In the genomic region with DNA sequence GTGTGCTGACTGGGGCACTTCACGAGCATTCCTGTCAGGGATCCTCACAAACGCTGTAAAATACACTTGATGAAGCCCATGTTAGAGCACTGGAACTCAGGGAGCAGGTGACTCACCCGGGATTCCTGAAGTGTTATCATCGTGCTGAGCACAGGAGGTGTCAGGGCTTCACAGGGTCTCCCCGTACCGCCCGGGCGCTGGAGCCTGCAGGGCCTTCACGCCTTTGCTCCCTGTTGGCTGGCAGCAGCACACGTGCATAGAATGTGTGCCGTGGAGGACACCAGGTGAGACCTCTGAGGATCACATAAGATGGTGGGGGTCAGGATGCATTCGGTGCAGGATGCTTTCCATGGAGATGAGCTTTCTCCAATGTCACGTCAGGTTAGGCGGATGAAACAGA, we compare ENCODE assay signal across 18 cellular contexts.
A peak's percentile ranks its signal among the peaks of the same experiment; 100 is the strongest.
DNase-seq lines count a peak whose midpoint lies in the region; ATAC-seq and TF ChIP-seq lines count a peak whose summit lies in the region.
"Had no signal": no experiment of that assay in that cellular context is flagged by ENCODE, and none has a peak within 500 bp of the region (broad histone marks: within the 10 kb centered on the region; RNA-seq: fewer than 3 reads in every experiment).

No MANE protein-coding gene starts in this region.

- no peak overlapping the region for H3K4me3 Mint-ChIP-seq in nephron progenitor cell
- no peak overlapping the region for H3K4me3 Mint-ChIP-seq in activated T-cell treated with anti-CD3 and anti-CD28 coated beads, Interleukin-2, amount 50 U/mL, for 4 hours
- H3K4me3 Mint-ChIP-seq: CD14-positive monocyte had no signal

- H3K36me3 Mint-ChIP-seq in nephron progenitor cell (ENCODE audit: low read depth) = no peaks in the 10 kb centered on the region
- H3K36me3 Mint-ChIP-seq in activated T-cell treated with anti-CD3 and anti-CD28 coated beads, Interleukin-2, amount 50 U/mL, for 4 hours (ENCODE audit: insufficient read depth) = no peaks in the 10 kb centered on the region
- H3K36me3 Mint-ChIP-seq: CD14-positive monocyte; CD4-positive, alpha-beta memory T cell had no signal

- H3K27ac Mint-ChIP-seq in nephron progenitor cell = peak overlapping the region; percentile 7
- H3K27ac Mint-ChIP-seq: CD4-positive, alpha-beta memory T cell had no signal

- peaks cover 3% of the 10 kb centered on the region for H3K9me3 Mint-ChIP-seq in nephron progenitor cell
- H3K9me3 Mint-ChIP-seq in activated T-cell treated with anti-CD3 and anti-CD28 coated beads, Interleukin-2, amount 50 U/mL, for 4 hours = no peaks in the 10 kb centered on the region

- H3K27me3 Mint-ChIP-seq in nephron progenitor cell (ENCODE audit: low read depth, poor library complexity) = peaks cover 3% of the 10 kb centered on the region
- peaks cover 6% of the 10 kb centered on the region for H3K27me3 Mint-ChIP-seq in activated T-cell treated with anti-CD3 and anti-CD28 coated beads, Interleukin-2, amount 50 U/mL, for 4 hours (ENCODE audit: low read depth)

- H3K4me1 Mint-ChIP-seq in nephron progenitor cell = peaks cover 39% of the 10 kb centered on the region
- peaks cover 19% of the 10 kb centered on the region for H3K4me1 Mint-ChIP-seq in activated T-cell treated with anti-CD3 and anti-CD28 coated beads, Interleukin-2, amount 50 U/mL, for 4 hours (ENCODE audit: low read depth)
- H3K4me1 Mint-ChIP-seq: CD14-positive monocyte had no signal

- no peak for TF ChIP-seq CTCF in nephron progenitor cell (IDR thresholded peaks at IDR 0.05)

- DNase-seq in HT1080 (ENCODE audit: low read depth) = peak; percentile 16
- DNase-seq in islet precursor cell = peak; percentile 75
- DNase-seq in nephron progenitor cell = no peak
- no peak for DNase-seq in activated gamma-delta T cell treated with Interleukin-2 at 50 U/mL for 16 hours
- no peak for DNase-seq in amniotic stem cell (lab: John Stamatoyannopoulos, UW)
- no peak for DNase-seq in NCI-H2029 treated with DMSO at 0.1 percent for 48 hours (lab: John Stamatoyannopoulos, UW)
- no peak for DNase-seq in activated T-cell treated with anti-CD3 and anti-CD28 coated beads, Interleukin-2, amount 50 U/mL, for 4 hours
- DNase-seq: AML-193; CD4-positive, alpha-beta memory T cell; DMS153; DMS79; GF-D8; GOT3; H7; IMR-90 had no signal

- ATAC-seq in activated T-cell treated with anti-CD3 and anti-CD28 coated beads, Interleukin-2, amount 50 U/mL, for 4 hours = no peak
- ATAC-seq: HCT116, K562 had no signal

Comparison
In these comparisons a context has a peak if more than half of its experiments do, and no peak if none do; other contexts are left out.
1. DNase-seq: peak in HT1080 (single experiment) and islet precursor cell (single experiment); none in nephron progenitor cell (single experiment), activated gamma-delta T cell treated with Interleukin-2 at 50 U/mL for 16 hours (single experiment), amniotic stem cell (single experiment), NCI-H2029 treated with DMSO at 0.1 percent for 48 hours (single experiment) and activated T-cell treated with anti-CD3 and anti-CD28 coated beads, Interleukin-2, amount 50 U/mL, for 4 hours (single experiment).